In genomic region chr7:139767561-139767982, GRCh38 we compare ENCODE assay signal across 8 cellular contexts. TPM values are rescaled to one million over a fixed set of nuclear protein-coding genes. Genes with fewer than 3 reads are reported as not detected.
DNase-seq lines count a peak whose midpoint lies in the region; ATAC-seq and TF ChIP-seq lines count a peak whose summit lies in the region.

No MANE protein-coding gene starts in this region.

- peaks cover 8% of the 10 kb centered on the region for H3K36me3 Mint-ChIP-seq in activated CD4-positive, alpha-beta T cell treated with anti-CD3 and anti-CD28 coated beads for 36 hours (ENCODE audit: low read depth)
- H3K36me3 Mint-ChIP-seq in activated CD8-positive, alpha-beta T cell treated with anti-CD3 and anti-CD28 coated beads for 36 hours (ENCODE audit: low read depth): peaks cover 13% of the 10 kb centered on the region

- H3K27me3 Mint-ChIP-seq in activated CD4-positive, alpha-beta T cell treated with anti-CD3 and anti-CD28 coated beads for 36 hours: no peaks in the 10 kb centered on the region
- H3K27me3 Mint-ChIP-seq in activated CD8-positive, alpha-beta T cell treated with anti-CD3 and anti-CD28 coated beads for 36 hours: no peaks in the 10 kb centered on the region

- H3K9me3 Mint-ChIP-seq in activated CD4-positive, alpha-beta T cell treated with anti-CD3 and anti-CD28 coated beads for 36 hours (ENCODE audit: low read depth): no peaks in the 10 kb centered on the region
- no peaks in the 10 kb centered on the region for H3K9me3 Mint-ChIP-seq in activated CD8-positive, alpha-beta T cell treated with anti-CD3 and anti-CD28 coated beads for 36 hours

- DNase-seq in activated CD4-positive, alpha-beta T cell treated with anti-CD3 and anti-CD28 coated beads for 36 hours: no peak
- DNase-seq in activated CD4-positive, alpha-beta T cell treated with anti-CD3 and anti-CD28 coated beads for 1 hour: no peak
- peak; percentile 16 for DNase-seq in activated CD8-positive, alpha-beta T cell treated with anti-CD3 and anti-CD28 coated beads for 36 hours
- DNase-seq in stimulated activated naive CD8-positive, alpha-beta T cell treated with anti-CD3 and anti-CD28 coated beads, Interleukin-15, Interleukin-2, amounts not matched to agents 100 U/mL and 50 U/mL, for 24 hours: no peak
- no peak for DNase-seq in KG1 (lab: John Stamatoyannopoulos, UW)
- DNase-seq in activated CD8-positive, alpha-beta memory T cell treated with anti-CD3 and anti-CD28 coated beads, Interleukin-2, amount 50 U/mL, for 4 hours: no peak
- DNase-seq in Ammon's horn (ENCODE audit: low spot score): no peak

- TF ChIP-seq CTCF in activated CD8-positive, alpha-beta T cell treated with anti-CD3 and anti-CD28 coated beads for 36 hours (IDR thresholded peaks at IDR 0.05): no peak

- peak overlapping the region; percentile 80 for H3K27ac Mint-ChIP-seq in activated CD4-positive, alpha-beta T cell treated with anti-CD3 and anti-CD28 coated beads for 36 hours
- H3K27ac Mint-ChIP-seq in activated CD8-positive, alpha-beta T cell treated with anti-CD3 and anti-CD28 coated beads for 36 hours: peak overlapping the region; percentile 92

- intact Hi-C loops in activated CD4-positive, alpha-beta T cell treated with anti-CD3 and anti-CD28 coated beads for 36 hours (cut with DNase I, micrococcal nuclease): no loop called here
- intact Hi-C loops in activated CD8-positive, alpha-beta T cell treated with anti-CD3 and anti-CD28 coated beads for 36 hours (cut with micrococcal nuclease): no loop called here

- H3K4me3 Mint-ChIP-seq in activated CD4-positive, alpha-beta T cell treated with anti-CD3 and anti-CD28 coated beads for 36 hours: no peak overlapping the region
- no peak overlapping the region for H3K4me3 Mint-ChIP-seq in activated CD8-positive, alpha-beta T cell treated with anti-CD3 and anti-CD28 coated beads for 36 hours

- ATAC-seq in activated CD4-positive, alpha-beta T cell treated with anti-CD3 and anti-CD28 coated beads for 36 hours: peak; percentile 75
- peak; percentile 84 for ATAC-seq in HG02973 (IDR thresholded peaks at IDR 0.05; ENCODE audit: unreplicated experiment)
- ATAC-seq in activated CD8-positive, alpha-beta T cell treated with anti-CD3 and anti-CD28 coated beads for 36 hours: peak; percentile 87
- ATAC-seq in stimulated activated naive CD8-positive, alpha-beta T cell treated with anti-CD3 and anti-CD28 coated beads, Interleukin-15, Interleukin-2, amounts not matched to agents 100 U/mL and 50 U/mL, for 24 hours: peak; percentile 68

- POLR2A ChIA-PET in activated CD4-positive, alpha-beta T cell treated with anti-CD3 and anti-CD28 coated beads for 36 hours (lab: Charles Lee): interaction anchor here (0.6 to 1.4 kb wide), 4 partner anchors 87 to 179 kb away, joined by 3 to 8 read pairs (median 5); no protein-coding TSS in a partner anchor
- POLR2A ChIA-PET in activated CD8-positive, alpha-beta T cell treated with anti-CD3 and anti-CD28 coated beads for 36 hours (lab: Charles Lee): interaction anchor here (1.1 to 1.3 kb wide), 2 partner anchors 11 to 94 kb away, joined by 5 read pairs; no protein-coding TSS in a partner anchor

- H3K4me1 Mint-ChIP-seq in activated CD4-positive, alpha-beta T cell treated with anti-CD3 and anti-CD28 coated beads for 36 hours: peaks cover 75% of the 10 kb centered on the region
- peaks cover 74% of the 10 kb centered on the region for H3K4me1 Mint-ChIP-seq in activated CD8-positive, alpha-beta T cell treated with anti-CD3 and anti-CD28 coated beads for 36 hours (ENCODE audit: low read depth)

- CTCF ChIA-PET in activated CD4-positive, alpha-beta T cell treated with anti-CD3 and anti-CD28 coated beads for 36 hours (lab: Charles Lee): interaction anchor here (0.5 to 2.5 kb wide), 5 partner anchors 13 to 130 kb away, joined by 3 to 6 read pairs (median 3); no protein-coding TSS in a partner anchor
- CTCF ChIA-PET in activated CD8-positive, alpha-beta T cell treated with anti-CD3 and anti-CD28 coated beads for 36 hours (lab: Charles Lee): interaction anchor here (1.1 to 2.9 kb wide), 3 partner anchors 11 to 121 kb away, joined by 3 to 14 read pairs (median 4); no protein-coding TSS in a partner anchor

RNA-seq across cellular contexts. Expression of gene HIPK2, which starts 10.2 kb away (rescaled TPM):
- 10 to 100 TPM; 23.9 to 36.2 TPM for total RNA-seq in activated CD4-positive, alpha-beta T cell treated with anti-CD3 and anti-CD28 coated beads for 36 hours
- 10 to 100 TPM; 17.3 to 17.6 TPM for total RNA-seq in activated CD8-positive, alpha-beta T cell treated with anti-CD3 and anti-CD28 coated beads for 36 hours
